24 cellular contexts compared by ENCODE assay signal in genomic region chr7:26691886-26692285, GRCh38.
"Had no signal": no experiment of that assay in that cellular context is flagged by ENCODE, and none has a peak within 500 bp of the region (broad histone marks: within the 10 kb centered on the region; RNA-seq: fewer than 3 reads in every experiment).

No MANE protein-coding gene starts in this region.

- DNase-seq: activated B cell treated with CpG ODN at 0.5 μM for 24 hours; activated CD4-positive, alpha-beta T cell treated with anti-CD3 and anti-CD28 coated beads for 48 hours; activated CD8-positive, alpha-beta T cell treated with anti-CD3 and anti-CD28 coated beads for 36 hours; activated effector memory CD4-positive, alpha-beta T cell treated with Interleukin-2 at 50 U/mL for 16 hours; activated naive CD4-positive, alpha-beta T cell treated with anti-CD3 and anti-CD28 coated beads, Interleukin-2, amount 10 ng/mL, durations not matched to agents 7 days and 5 days; activated naive CD8-positive, alpha-beta T cell treated with anti-CD3 and anti-CD28 coated beads, Interleukin-2, amount 50 U/mL, for 24 hours; activated T-cell treated with anti-CD3 and anti-CD28 coated beads, Interleukin-2, amount 50 U/mL, for 4 hours; anterior cingulate cortex; central memory CD4-positive, alpha-beta T cell; gastrocnemius medialis; heart left ventricle; immature natural killer cell; mesendoderm; natural killer cell; nucleus accumbens; stimulated activated CD8-positive, alpha-beta memory T cell treated with anti-CD3 and anti-CD28 coated beads, Interleukin-4, amount 100 ng/mL, for 48 hours; SW 1271; T-helper 2 cell had no signal

- H3K27ac Mint-ChIP-seq: activated B cell treated with CpG ODN at 0.5 μM for 24 hours; activated CD8-positive, alpha-beta T cell treated with anti-CD3 and anti-CD28 coated beads for 36 hours; activated naive CD4-positive, alpha-beta T cell treated with anti-CD3 and anti-CD28 coated beads, Interleukin-2, amount 10 ng/mL, durations not matched to agents 7 days and 5 days; activated naive CD8-positive, alpha-beta T cell treated with anti-CD3 and anti-CD28 coated beads, Interleukin-2, amount 50 U/mL, for 24 hours; brain; immature natural killer cell; natural killer cell; stimulated activated naive CD8-positive, alpha-beta T cell treated with anti-CD3 and anti-CD28 coated beads, Interleukin-15, Interleukin-2, amounts not matched to agents 100 ng/mL and 50 ng/mL, for 24 hours had no signal

- H3K27ac ChIP-seq: gastrocnemius medialis, heart left ventricle, tibial nerve, vagina had no signal

- H3K4me3 ChIP-seq: gastrocnemius medialis, heart left ventricle, tibial nerve, vagina had no signal

- H3K4me1 Mint-ChIP-seq: activated naive CD4-positive, alpha-beta T cell treated with anti-CD3 and anti-CD28 coated beads, Interleukin-2, amount 10 ng/mL, durations not matched to agents 7 days and 5 days; activated naive CD8-positive, alpha-beta T cell treated with anti-CD3 and anti-CD28 coated beads, Interleukin-2, amount 50 U/mL, for 24 hours had no signal

- H3K4me1 ChIP-seq: vagina had no signal

- ATAC-seq: activated CD8-positive, alpha-beta T cell treated with anti-CD3 and anti-CD28 coated beads for 36 hours; activated naive CD8-positive, alpha-beta T cell treated with anti-CD3 and anti-CD28 coated beads, Interleukin-2, amount 50 U/mL, for 24 hours; activated T-cell treated with anti-CD3 and anti-CD28 coated beads, Interleukin-2, amount 50 U/mL, for 4 hours; gastrocnemius medialis; heart left ventricle; natural killer cell had no signal

- H3K36me3 ChIP-seq: gastrocnemius medialis, heart left ventricle, tibial nerve, vagina had no signal

- H3K9me3 ChIP-seq: gastrocnemius medialis, heart left ventricle, tibial nerve, vagina had no signal

- H3K27me3 ChIP-seq: gastrocnemius medialis, tibial nerve, vagina had no signal

- H3K4me3 Mint-ChIP-seq: activated B cell treated with CpG ODN at 0.5 μM for 24 hours; activated CD8-positive, alpha-beta T cell treated with anti-CD3 and anti-CD28 coated beads for 36 hours; activated naive CD4-positive, alpha-beta T cell treated with anti-CD3 and anti-CD28 coated beads, Interleukin-2, amount 10 ng/mL, durations not matched to agents 7 days and 5 days; activated naive CD8-positive, alpha-beta T cell treated with anti-CD3 and anti-CD28 coated beads, Interleukin-2, amount 50 U/mL, for 24 hours; activated T-cell treated with anti-CD3 and anti-CD28 coated beads, Interleukin-2, amount 50 U/mL, for 4 hours; brain; immature natural killer cell; natural killer cell; stimulated activated naive CD8-positive, alpha-beta T cell treated with anti-CD3 and anti-CD28 coated beads, Interleukin-15, Interleukin-2, amounts not matched to agents 100 ng/mL and 50 ng/mL, for 24 hours had no signal

- FAIRE-seq: colon, TTC549 had no signal

- H3K36me3 Mint-ChIP-seq: activated naive CD4-positive, alpha-beta T cell treated with anti-CD3 and anti-CD28 coated beads, Interleukin-2, amount 10 ng/mL, durations not matched to agents 7 days and 5 days; brain had no signal

- H3K9me3 Mint-ChIP-seq: activated B cell treated with CpG ODN at 0.5 μM for 24 hours; activated CD8-positive, alpha-beta T cell treated with anti-CD3 and anti-CD28 coated beads for 36 hours; activated naive CD4-positive, alpha-beta T cell treated with anti-CD3 and anti-CD28 coated beads, Interleukin-2, amount 10 ng/mL, durations not matched to agents 7 days and 5 days; activated naive CD8-positive, alpha-beta T cell treated with anti-CD3 and anti-CD28 coated beads, Interleukin-2, amount 50 U/mL, for 24 hours; activated T-cell treated with anti-CD3 and anti-CD28 coated beads, Interleukin-2, amount 50 U/mL, for 4 hours; immature natural killer cell; natural killer cell; stimulated activated naive CD8-positive, alpha-beta T cell treated with anti-CD3 and anti-CD28 coated beads, Interleukin-15, Interleukin-2, amounts not matched to agents 100 ng/mL and 50 ng/mL, for 24 hours had no signal

- H3K27me3 Mint-ChIP-seq: activated B cell treated with CpG ODN at 0.5 μM for 24 hours; stimulated activated naive CD8-positive, alpha-beta T cell treated with anti-CD3 and anti-CD28 coated beads, Interleukin-15, Interleukin-2, amounts not matched to agents 100 ng/mL and 50 ng/mL, for 24 hours had no signal
